8 cellular contexts compared by ENCODE assay signal in the genomic region with DNA sequence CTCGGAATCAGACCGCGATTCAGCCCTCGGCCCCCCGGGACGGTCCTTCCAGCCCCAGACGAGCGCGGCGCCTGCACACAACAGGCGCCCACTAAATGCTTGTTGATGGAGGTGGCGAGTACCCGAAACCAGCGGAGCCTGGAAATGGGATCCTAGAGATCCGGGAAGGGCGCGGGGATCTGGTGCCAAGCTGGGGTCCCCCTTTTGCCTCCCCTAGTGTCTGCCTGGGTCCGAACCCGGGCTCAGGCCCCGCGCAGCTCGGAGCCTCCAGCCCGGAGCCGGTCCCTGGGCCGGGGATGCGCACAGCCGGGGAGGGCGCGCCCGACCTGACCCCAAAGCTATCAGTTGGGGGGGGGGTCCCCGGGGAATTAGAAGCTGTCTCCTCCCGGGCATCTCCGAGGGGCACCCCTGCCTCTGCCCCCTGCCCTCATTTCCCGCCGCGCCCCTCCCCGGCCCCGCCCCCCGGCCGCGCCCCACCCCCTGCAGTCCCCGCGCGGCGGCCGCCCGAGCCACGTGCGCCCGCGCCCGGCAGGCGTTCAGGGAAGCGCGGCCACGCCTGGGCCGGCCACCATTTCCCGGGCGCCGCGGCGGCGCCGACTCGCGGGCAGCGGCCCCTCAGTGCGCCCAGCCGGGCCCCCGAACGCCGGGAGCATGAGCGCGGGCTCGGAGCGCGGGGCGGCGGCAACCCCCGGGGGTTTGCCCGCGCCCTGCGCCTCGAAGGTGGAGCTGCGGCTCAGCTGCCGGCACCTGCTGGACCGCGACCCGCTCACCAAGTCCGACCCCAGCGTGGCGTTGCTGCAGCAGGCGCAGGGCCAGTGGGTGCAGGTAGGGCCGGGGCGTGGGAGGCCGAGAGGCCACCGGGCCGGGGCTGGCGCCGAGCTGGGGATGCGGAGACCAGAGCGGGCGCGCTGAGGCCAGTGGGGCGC. TPM values are rescaled to one million over a fixed set of nuclear protein-coding genes. Genes with fewer than 3 reads are reported as not detected.
A peak's percentile ranks its signal among the peaks of the same experiment; 100 is the strongest.
DNase-seq lines count a peak whose midpoint lies in the region; ATAC-seq and TF ChIP-seq lines count a peak whose summit lies in the region.

A gene (plus strand): TSS at position 512 of the 926 bp plus-strand sequence. CDS start 140 bp downstream, at position 652.

- peak within 1 kb of the TSS; percentile 78 for H3K4me3 ChIP-seq in GM23338

- no peak within 1 kb of the TSS for H3K27ac Mint-ChIP-seq in GM23338
- no peak within 1 kb of the TSS for H3K27ac Mint-ChIP-seq in activated T-helper 1 cell treated with anti-CD3 and anti-CD28 coated beads, Interleukin-12 subunit alpha, Interleukin-12 subunit beta, Interleukin-2, Interleukin-4 antibody, amounts not matched to agents 30 ng/mL and 10 ng/mL and 1 ng/mL, durations not matched to agents 14 hours and 24 hours and 36 hours

- H3F3A ChIP-seq in GM23338 (replicated peaks; ENCODE audit: low read depth) = peaks cover 3% of the 10 kb centered on the region; the same call in 1 of the 2 replicates

- peak within 1 kb of the TSS; percentile 99 for H3K27ac ChIP-seq in C4-2B
- H3K27ac ChIP-seq in GM23338 (ENCODE audit: low read depth) = no peak within 1 kb of the TSS

- ATAC-seq in GM23338 = peak; percentile 18
- ATAC-seq in GM18867 (IDR thresholded peaks at IDR 0.05; ENCODE audit: unreplicated experiment) = no peak
- no peak for ATAC-seq in GM21367 (IDR thresholded peaks at IDR 0.05; ENCODE audit: unreplicated experiment)

- intact Hi-C loops in activated T-helper 1 cell treated with anti-CD3 and anti-CD28 coated beads, Interleukin-12 subunit alpha, Interleukin-12 subunit beta, Interleukin-2, Interleukin-4 antibody, amounts not matched to agents 30 ng/mL and 10 ng/mL and 1 ng/mL, durations not matched to agents 14 hours and 24 hours and 36 hours (cut with micrococcal nuclease) = loop anchor here (1.0 kb wide), 1 partner anchor 12 kb away; no protein-coding TSS in a partner anchor

- H2AFZ ChIP-seq in GM23338 = peak within 1 kb of the TSS; percentile 93

- H3K4me1 Mint-ChIP-seq in GM23338 = peaks cover 3% of the 10 kb centered on the region
- peaks cover 10% of the 10 kb centered on the region for H3K4me1 Mint-ChIP-seq in activated T-helper 1 cell treated with anti-CD3 and anti-CD28 coated beads, Interleukin-12 subunit alpha, Interleukin-12 subunit beta, Interleukin-2, Interleukin-4 antibody, amounts not matched to agents 30 ng/mL and 10 ng/mL and 1 ng/mL, durations not matched to agents 14 hours and 24 hours and 36 hours (ENCODE audit: low read depth)

- H3K27me3 Mint-ChIP-seq in GM23338 (ENCODE audit: insufficient read depth, low read depth, poor library complexity) = peaks cover 21% of the 10 kb centered on the region
- H3K27me3 Mint-ChIP-seq in activated T-helper 1 cell treated with anti-CD3 and anti-CD28 coated beads, Interleukin-12 subunit alpha, Interleukin-12 subunit beta, Interleukin-2, Interleukin-4 antibody, amounts not matched to agents 30 ng/mL and 10 ng/mL and 1 ng/mL, durations not matched to agents 14 hours and 24 hours and 36 hours (ENCODE audit: insufficient read depth) = peaks cover 26% of the 10 kb centered on the region

- no peaks in the 10 kb centered on the region for H4K20me1 ChIP-seq in GM23338 (replicated peaks; ENCODE audit: insufficient read depth)

- no peaks in the 10 kb centered on the region for H3K9me2 ChIP-seq in GM23338 (ENCODE audit: insufficient read depth)

- no peaks in the 10 kb centered on the region for H3K9me3 Mint-ChIP-seq in GM23338
- no peaks in the 10 kb centered on the region for H3K9me3 Mint-ChIP-seq in activated T-helper 1 cell treated with anti-CD3 and anti-CD28 coated beads, Interleukin-12 subunit alpha, Interleukin-12 subunit beta, Interleukin-2, Interleukin-4 antibody, amounts not matched to agents 30 ng/mL and 10 ng/mL and 1 ng/mL, durations not matched to agents 14 hours and 24 hours and 36 hours

- peaks cover 24% of the 10 kb centered on the region for H3K27me3 ChIP-seq in GM23338 (ENCODE audit: insufficient read depth)

- H3K4me3 Mint-ChIP-seq in GM23338 = peak within 1 kb of the TSS; percentile 75
- peak within 1 kb of the TSS; percentile 39 for H3K4me3 Mint-ChIP-seq in activated T-helper 1 cell treated with anti-CD3 and anti-CD28 coated beads, Interleukin-12 subunit alpha, Interleukin-12 subunit beta, Interleukin-2, Interleukin-4 antibody, amounts not matched to agents 30 ng/mL and 10 ng/mL and 1 ng/mL, durations not matched to agents 14 hours and 24 hours and 36 hours

- DNase-seq in GM23338 (ENCODE audit: low spot score) (peak; percentile 49), iPS-NIHi7 (ENCODE audit: extremely low spot score) (peak; percentile 57), midbrain (lab: John Stamatoyannopoulos, UW) (no peak), G401 (ENCODE audit: low spot score) (no peak)
- no peak for DNase-seq in activated T-helper 1 cell treated with anti-CD3 and anti-CD28 coated beads, Interleukin-12 subunit alpha, Interleukin-12 subunit beta, Interleukin-2, Interleukin-4 antibody, amounts not matched to agents 30 ng/mL and 10 ng/mL and 1 ng/mL, durations not matched to agents 14 hours and 24 hours and 36 hours (ENCODE audit: low spot score)

- TF ChIP-seq CTCF in C4-2B (conservative IDR thresholded peaks at IDR 0.05) = no peak
- no peak for TF ChIP-seq CTCF in GM23338 (conservative IDR thresholded peaks at IDR 0.05; ENCODE audit: low read depth in 2 of 2)

- in situ Hi-C loops in G401 (cut with HindIII; ENCODE audit: low sequenced_read_pairs) = no loop called here

- peak within 1 kb of the TSS; percentile 91 for H3K4me2 ChIP-seq in GM23338

- H3K79me2 ChIP-seq in GM23338 (replicated peaks; ENCODE audit: insufficient read depth) = no peaks in the 10 kb centered on the region

- peaks cover 5% of the 10 kb centered on the region; the same call in 1 of the 2 replicates for H3K4me1 ChIP-seq in GM23338 (ENCODE audit: insufficient read depth)

- H3K36me3 Mint-ChIP-seq in GM23338 (ENCODE audit: low read depth) = peaks cover 8% of the 10 kb centered on the region
- no peaks in the 10 kb centered on the region for H3K36me3 Mint-ChIP-seq in activated T-helper 1 cell treated with anti-CD3 and anti-CD28 coated beads, Interleukin-12 subunit alpha, Interleukin-12 subunit beta, Interleukin-2, Interleukin-4 antibody, amounts not matched to agents 30 ng/mL and 10 ng/mL and 1 ng/mL, durations not matched to agents 14 hours and 24 hours and 36 hours (ENCODE audit: low read depth)

- H3K36me3 ChIP-seq in GM23338 (ENCODE audit: insufficient read depth) = no peaks in the 10 kb centered on the region

TF ChIP-seq in GM23338, 12 proteins besides CTCF, POLR2A, EP300 and RAD21:
- TF ChIP-seq EZH2 (IDR thresholded peaks at IDR 0.05; ENCODE audit: low read depth, unreplicated experiment) = peak; percentile 63
- TF ChIP-seq STAT1 (IDR thresholded peaks at IDR 0.05; ENCODE audit: unreplicated experiment) = no peak
- no peak for TF ChIP-seq CREB1 (CRISPR knock-in tag; IDR thresholded peaks at IDR 0.05; ENCODE audit: low read depth)

RNA-seq across cellular contexts. Expression of the gene that starts here (rescaled TPM):
- total RNA-seq in GM23338 (2014; rRNA removed; shearing (Covaris generic)) = 15.7 and 18.4 TPM in 2 replicates
- 10.0 and 11.2 TPM in 2 replicates for polyA plus RNA-seq in GM23338 (2016; fragmentation: Nextera tagmentation; extraction: Ambion mirVana)
- total RNA-seq in activated T-helper 1 cell treated with anti-CD3 and anti-CD28 coated beads, Interleukin-12 subunit alpha, Interleukin-12 subunit beta, Interleukin-2, Interleukin-4 antibody, amounts not matched to agents 30 ng/mL and 10 ng/mL and 1 ng/mL, durations not matched to agents 14 hours and 24 hours and 36 hours = 32.2 and 35.2 TPM in 2 replicates
- total RNA-seq in G401 (2014; rRNA removed; shearing (Covaris generic)) = 5.1 and 17.0 TPM in 2 replicates

Comparison
In these comparisons a context has a peak if more than half of its experiments do, and no peak if none do; other contexts are left out.
1. DNase-seq: peak in GM23338 (single experiment) and iPS-NIHi7 (single experiment); none in activated T-helper 1 cell treated with anti-CD3 and anti-CD28 coated beads, Interleukin-12 subunit alpha, Interleukin-12 subunit beta, Interleukin-2, Interleukin-4 antibody, amounts not matched to agents 30 ng/mL and 10 ng/mL and 1 ng/mL, durations not matched to agents 14 hours and 24 hours and 36 hours (single experiment), midbrain (single experiment) and G401 (single experiment).